22 cellular contexts compared by ENCODE assay signal in genomic region chr12:45010051-45010450, GRCh38. TPM values are rescaled to one million over a fixed set of nuclear protein-coding genes. Genes with fewer than 3 reads are reported as not detected.
DNase-seq lines count a peak whose midpoint lies in the region; ATAC-seq, FAIRE-seq and TF ChIP-seq lines count a peak whose summit lies in the region.
"Had no signal": no experiment of that assay in that cellular context is flagged by ENCODE, and none has a peak within 500 bp of the region (broad histone marks: within the 10 kb centered on the region; RNA-seq: fewer than 3 reads in every experiment).

No MANE protein-coding gene starts in this region.

- peak; percentile 11 for DNase-seq in AG20443 (ENCODE audit: low spot score)
- peak; percentile 87 for DNase-seq in HFF-Myc (ENCODE audit: extremely low read depth, low read depth)
- peak; percentile 21 for DNase-seq in astrocyte (ENCODE audit: low read depth)
- DNase-seq in fibroblast of mammary gland (ENCODE audit: low read depth) = peak; percentile 88
- DNase-seq in NCI-H748 (lab: John Stamatoyannopoulos, UW; ENCODE audit: unreplicated experiment) = no peak
- no peak for DNase-seq in stimulated activated naive CD4-positive, alpha-beta T cell (lab: John Stamatoyannopoulos, UW)
- DNase-seq: Caco-2, DMS153, GOT3, KBM-7, NCI-H1048, NCI-H146, NCI-H2081 treated with DMSO at 0.1 percent for 48 hours, NCI-H524, OCI-M1, SW 1271 had no signal

- H3K4me2 ChIP-seq in astrocyte (ENCODE audit: low read length) = no peak overlapping the region

- no peaks in the 10 kb centered on the region for H3K9me3 Mint-ChIP-seq in astrocyte (ENCODE audit: unreplicated experiment)

- no peaks in the 10 kb centered on the region for H3K79me2 ChIP-seq in astrocyte (ENCODE audit: insufficient read depth, low read length)

- no peaks in the 10 kb centered on the region for H3K36me3 ChIP-seq in astrocyte (ENCODE audit: insufficient read depth, low read length)

- no peaks in the 10 kb centered on the region for H3K27me3 ChIP-seq in astrocyte (ENCODE audit: insufficient read depth, low read length)

- TF ChIP-seq CTCF in HFF-Myc (IDR thresholded peaks at IDR 0.05; ENCODE audit: low read depth, low read length, missing control alignments) = no peak
- TF ChIP-seq CTCF in astrocyte (IDR thresholded peaks at IDR 0.05; ENCODE audit: insufficient read depth, low read depth, low read length) = no peak
- TF ChIP-seq CTCF in fibroblast of mammary gland (conservative IDR thresholded peaks at IDR 0.05; ENCODE audit: control insufficient read depth, insufficient read depth, low read depth, low read length) = no peak

- no peak overlapping the region for H2AFZ ChIP-seq in astrocyte (ENCODE audit: low read depth, low read length)

- H3K4me3 ChIP-seq in HFF-Myc (replicated peaks; ENCODE audit: low read depth, low read length) (no peak overlapping the region), astrocyte (ENCODE audit: insufficient read depth, low read depth, low read length) (no peak overlapping the region), fibroblast of mammary gland (ENCODE audit: control insufficient read depth, low read depth, low read length) (no peak overlapping the region)

- no peak for FAIRE-seq in astrocyte (lab: Jason Lieb, UNC)

- H3K4me1 ChIP-seq in astrocyte (ENCODE audit: insufficient read depth, low read length) = peaks cover 3% of the 10 kb centered on the region
- H3K4me1 ChIP-seq: Caco-2 had no signal

- no peaks in the 10 kb centered on the region for H3K36me3 Mint-ChIP-seq in astrocyte (ENCODE audit: low read depth, unreplicated experiment)

- H4K20me1 ChIP-seq in astrocyte (ENCODE audit: insufficient read depth, low read length) = no peaks in the 10 kb centered on the region

- H3K27ac ChIP-seq in astrocyte (ENCODE audit: low read depth, low read length) = no peak overlapping the region
- H3K27ac ChIP-seq: C4-2B had no signal

- H3K27ac Mint-ChIP-seq in astrocyte (ENCODE audit: unreplicated experiment) = no peak overlapping the region

- no peak for ATAC-seq in GM19397 (IDR thresholded peaks at IDR 0.05; ENCODE audit: unreplicated experiment)
- ATAC-seq in GM18870 (IDR thresholded peaks at IDR 0.05; ENCODE audit: unreplicated experiment) = no peak

- no peaks in the 10 kb centered on the region for H3K4me1 Mint-ChIP-seq in astrocyte (ENCODE audit: low read depth, unreplicated experiment)

- no peak overlapping the region for H3K4me3 Mint-ChIP-seq in astrocyte (ENCODE audit: unreplicated experiment)

- H3K27me3 Mint-ChIP-seq in astrocyte (ENCODE audit: low read depth, unreplicated experiment) = peaks cover 2% of the 10 kb centered on the region

- H3K9me3 ChIP-seq in astrocyte (ENCODE audit: insufficient read depth, low read depth, low read length) = no peaks in the 10 kb centered on the region
- H3K9me3 ChIP-seq: Caco-2 had no signal

- H3K9ac ChIP-seq in astrocyte (ENCODE audit: low read length) = no peak overlapping the region

RNA-seq across cellular contexts. Expression of gene DBX2, which starts 40.8 kb away (rescaled TPM):
- total RNA-seq in astrocyte = not detected in 2 replicates
- total RNA-seq: A172, Caco-2, M059J, SK-MEL-5 had no signal

Comparison
In these comparisons a context has a peak if more than half of its experiments do, and no peak if none do; other contexts are left out.
1. DNase-seq: peak in AG20443 (single experiment), HFF-Myc (single experiment), astrocyte (single experiment) and fibroblast of mammary gland (single experiment); none in NCI-H748 (single experiment) and stimulated activated naive CD4-positive, alpha-beta T cell (0 of 6).